In genomic region chr11:75561426-75562047, GRCh38 we compare ENCODE assay signal across 8 cellular contexts. TPM values are rescaled to one million over a fixed set of nuclear protein-coding genes. Genes with fewer than 3 reads are reported as not detected.
DNase-seq lines count a peak whose midpoint lies in the region; TF ChIP-seq lines count a peak whose summit lies in the region.

No MANE protein-coding gene starts in this region.

- TF ChIP-seq POLR2A in transverse colon (IDR thresholded peaks at IDR 0.05): no peak

- peak overlapping the region; percentile 88 for H3K4me3 Mint-ChIP-seq in activated T-cell treated with anti-CD3 and anti-CD28 coated beads, Interleukin-2, amount 50 U/mL, for 24 hours
- H3K4me3 Mint-ChIP-seq in activated naive CD8-positive, alpha-beta T cell treated with anti-CD3 and anti-CD28 coated beads for 36 hours: peak overlapping the region; percentile 90

- 2 to 17% methylated on average over 7 to 21 of the region's 21 CpGs for WGBS in transverse colon (ENCODE audit: low coverage in 1 of 2), 2 donors

- TF ChIP-seq CTCF in transverse colon (IDR thresholded peaks at IDR 0.05): no peak

- in situ Hi-C loops in transverse colon (cut with MboI; ENCODE audit: low pct_ligation_motif_present in 1 of 4, low pct_unique_long_range_greater_than_20kb in 1 of 4, low sequenced_read_pairs in 3 of 4): no loop called here

- peaks cover 51 to 88% (median 67%) of the 10 kb centered on the region in 4 donors for H3K4me1 ChIP-seq in transverse colon

- no peak for DNase-seq in activated T-cell treated with anti-CD3 and anti-CD28 coated beads, Interleukin-2, amount 50 U/mL, for 24 hours
- DNase-seq in activated T-cell treated with anti-CD3 and anti-CD28 coated beads, Interleukin-2, amount 50 U/mL, for 48 hours: no peak
- no peak for DNase-seq in activated naive CD8-positive, alpha-beta T cell treated with anti-CD3 and anti-CD28 coated beads for 36 hours
- DNase-seq in transverse colon (no peak), NCI-H526 (lab: John Stamatoyannopoulos, UW) (no peak), DMS153 (lab: John Stamatoyannopoulos, UW) (no peak), NCI-H146 (lab: John Stamatoyannopoulos, UW) (no peak)

- TF ChIP-seq EP300 in transverse colon (IDR thresholded peaks at IDR 0.05; ENCODE audit: low read depth): no peak

- H3K27me3 ChIP-seq in layer of hippocampus (ENCODE audit: control insufficient read depth, insufficient read depth, low read length) (no peaks in the 10 kb centered on the region), transverse colon (no peaks in the 10 kb centered on the region)

- peaks cover 47% of the 10 kb centered on the region for H3K4me1 Mint-ChIP-seq in activated T-cell treated with anti-CD3 and anti-CD28 coated beads, Interleukin-2, amount 50 U/mL, for 24 hours (ENCODE audit: low read depth)
- peaks cover 38% of the 10 kb centered on the region for H3K4me1 Mint-ChIP-seq in activated naive CD8-positive, alpha-beta T cell treated with anti-CD3 and anti-CD28 coated beads for 36 hours

- no peaks in the 10 kb centered on the region for H3K27me3 Mint-ChIP-seq in activated T-cell treated with anti-CD3 and anti-CD28 coated beads, Interleukin-2, amount 50 U/mL, for 24 hours
- no peaks in the 10 kb centered on the region for H3K27me3 Mint-ChIP-seq in activated naive CD8-positive, alpha-beta T cell treated with anti-CD3 and anti-CD28 coated beads for 36 hours

- no peaks in the 10 kb centered on the region for H3K9me3 ChIP-seq in transverse colon

- peaks cover 14% of the 10 kb centered on the region for H3K36me3 Mint-ChIP-seq in activated T-cell treated with anti-CD3 and anti-CD28 coated beads, Interleukin-2, amount 50 U/mL, for 24 hours (ENCODE audit: low read depth)
- H3K36me3 Mint-ChIP-seq in activated naive CD8-positive, alpha-beta T cell treated with anti-CD3 and anti-CD28 coated beads for 36 hours: no peaks in the 10 kb centered on the region

- intact Hi-C loops in transverse colon (cut with DNase I; ENCODE audit: low total_unique reads): loop anchor here (5.0 kb wide), 1 partner anchor 256 kb away; the partner anchor contains the start of gene UVRAG

- peak overlapping the region; percentile 98 for H3K27ac ChIP-seq in layer of hippocampus (ENCODE audit: low read depth, low read length)
- H3K27ac ChIP-seq in transverse colon: peak overlapping the region; percentile 96 to 99 (median 98)

- H3K27ac Mint-ChIP-seq in activated T-cell treated with anti-CD3 and anti-CD28 coated beads, Interleukin-2, amount 50 U/mL, for 24 hours: peak overlapping the region; percentile 95
- H3K27ac Mint-ChIP-seq in activated naive CD8-positive, alpha-beta T cell treated with anti-CD3 and anti-CD28 coated beads for 36 hours: peak overlapping the region; percentile 92

- no peaks in the 10 kb centered on the region for H3K36me3 ChIP-seq in transverse colon

- H3K4me3 ChIP-seq in transverse colon: peak overlapping the region; percentile 65 to 96 (median 73)

- no peaks in the 10 kb centered on the region for H3K9me3 Mint-ChIP-seq in activated T-cell treated with anti-CD3 and anti-CD28 coated beads, Interleukin-2, amount 50 U/mL, for 24 hours
- no peaks in the 10 kb centered on the region for H3K9me3 Mint-ChIP-seq in activated naive CD8-positive, alpha-beta T cell treated with anti-CD3 and anti-CD28 coated beads for 36 hours

RNA-seq across cellular contexts. Expression of gene SERPINH1, which starts 0.5 kb away (rescaled TPM):
- 10 to 100 TPM; 18.9 to 19.4 TPM for total RNA-seq in activated naive CD8-positive, alpha-beta T cell treated with anti-CD3 and anti-CD28 coated beads for 36 hours
- 100 to 1,000 TPM in 1 of 4 donors, 10 to 100 TPM in 3; 34.8 to 169 (median 76.0) TPM for total RNA-seq in transverse colon

RNA-seq across cellular contexts. Expression of gene GDPD5, which starts 35.8 kb away (rescaled TPM):
- 1 to 10 TPM; 5.9 to 6.6 TPM for total RNA-seq in activated naive CD8-positive, alpha-beta T cell treated with anti-CD3 and anti-CD28 coated beads for 36 hours
- 10 to 100 TPM in 1 of 4 donors, 1 to 10 TPM in 2, not detected in 1; 3.7 to 10.1 (median 7.1) TPM for total RNA-seq in transverse colon
